In the genomic region with DNA sequence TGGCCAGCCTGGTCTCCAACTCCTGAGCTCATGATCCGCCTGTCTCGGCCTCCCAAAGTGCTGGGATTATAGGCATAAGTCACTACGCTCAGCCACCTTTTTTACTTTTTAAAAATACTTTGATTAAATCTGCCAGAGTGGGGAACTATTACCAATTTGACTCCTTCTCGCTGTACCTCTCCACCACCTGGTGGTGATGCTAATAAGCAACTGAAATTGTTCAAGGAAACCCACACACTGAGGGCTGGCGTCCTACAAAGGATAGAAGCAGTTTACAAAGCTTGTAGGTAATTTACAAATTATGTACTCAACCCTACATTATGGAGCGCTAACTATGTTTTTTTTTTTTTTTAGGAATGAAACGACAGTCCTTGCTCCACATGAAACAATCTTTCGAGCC, we compare ENCODE assay signal across 18 cellular contexts.
A peak's percentile ranks its signal among the peaks of the same experiment; 100 is the strongest.
DNase-seq lines count a peak whose midpoint lies in the region; ATAC-seq and TF ChIP-seq lines count a peak whose summit lies in the region.
"Had no signal": no experiment of that assay in that cellular context is flagged by ENCODE, and none has a peak within 500 bp of the region (broad histone marks: within the 10 kb centered on the region; RNA-seq: fewer than 3 reads in every experiment).

No MANE protein-coding gene starts in this region.

- no peak for ATAC-seq in GM19395 (IDR thresholded peaks at IDR 0.05; ENCODE audit: unreplicated experiment)
- ATAC-seq: A549; activated CD8-positive, alpha-beta memory T cell treated with anti-CD3 and anti-CD28 coated beads, Interleukin-2, amount 10 ng/mL, durations not matched to agents 7 days and 5 days; CD8-positive, alpha-beta T cell; right cardiac atrium had no signal

- peak; percentile 34 for TF ChIP-seq CTCF in chondrocyte (IDR thresholded peaks at IDR 0.05)
- TF ChIP-seq CTCF in osteocyte (IDR thresholded peaks at IDR 0.05): peak; percentile 9

- H3K4me1 Mint-ChIP-seq in chondrocyte (ENCODE audit: low read depth): no peaks in the 10 kb centered on the region
- no peaks in the 10 kb centered on the region for H3K4me1 Mint-ChIP-seq in osteocyte (ENCODE audit: unreplicated experiment)
- H3K4me1 Mint-ChIP-seq: activated CD8-positive, alpha-beta memory T cell treated with anti-CD3 and anti-CD28 coated beads, Interleukin-2, amount 10 ng/mL, durations not matched to agents 7 days and 5 days had no signal

- H3K4me3 Mint-ChIP-seq in chondrocyte (ENCODE audit: unreplicated experiment) (no peak overlapping the region), osteocyte (ENCODE audit: unreplicated experiment) (no peak overlapping the region)
- H3K4me3 Mint-ChIP-seq: activated CD8-positive, alpha-beta memory T cell treated with anti-CD3 and anti-CD28 coated beads, Interleukin-2, amount 10 ng/mL, durations not matched to agents 7 days and 5 days; CD8-positive, alpha-beta T cell had no signal

- no peaks in the 10 kb centered on the region for H3K27me3 Mint-ChIP-seq in chondrocyte (ENCODE audit: low read depth)
- no peaks in the 10 kb centered on the region for H3K27me3 Mint-ChIP-seq in osteocyte (ENCODE audit: unreplicated experiment)

- no peaks in the 10 kb centered on the region for H3K9me3 Mint-ChIP-seq in chondrocyte (ENCODE audit: low read depth)
- no peaks in the 10 kb centered on the region for H3K9me3 Mint-ChIP-seq in osteocyte (ENCODE audit: unreplicated experiment)
- H3K9me3 Mint-ChIP-seq: CD8-positive, alpha-beta T cell had no signal

- H3K36me3 Mint-ChIP-seq in chondrocyte (ENCODE audit: low read depth): no peaks in the 10 kb centered on the region
- peaks cover 6% of the 10 kb centered on the region for H3K36me3 Mint-ChIP-seq in osteocyte (ENCODE audit: unreplicated experiment)
- H3K36me3 Mint-ChIP-seq: activated CD8-positive, alpha-beta memory T cell treated with anti-CD3 and anti-CD28 coated beads, Interleukin-2, amount 10 ng/mL, durations not matched to agents 7 days and 5 days; CD8-positive, alpha-beta T cell had no signal

- H3K27ac Mint-ChIP-seq in chondrocyte (ENCODE audit: unreplicated experiment) (no peak overlapping the region), osteocyte (ENCODE audit: unreplicated experiment) (no peak overlapping the region)
- H3K27ac Mint-ChIP-seq: activated CD8-positive, alpha-beta memory T cell treated with anti-CD3 and anti-CD28 coated beads, Interleukin-2, amount 10 ng/mL, durations not matched to agents 7 days and 5 days; CD8-positive, alpha-beta T cell had no signal

- DNase-seq in NCI-H748 (lab: John Stamatoyannopoulos, UW; ENCODE audit: unreplicated experiment) (peak; percentile 14), NCI-H748 treated with DMSO at 0.1 percent for 48 hours (lab: John Stamatoyannopoulos, UW) (no peak), M059J (ENCODE audit: low read depth) (peak; percentile 26), chondrocyte (ENCODE audit: low spot score) (no peak), osteocyte (ENCODE audit: extremely low spot score, unreplicated experiment) (no peak), NCI-H446 treated with DMSO at 0.1 percent for 48 hours (lab: John Stamatoyannopoulos, UW) (no peak), RPMI8226 (no peak)
- DNase-seq: activated CD4-positive, alpha-beta T cell treated with anti-CD3 and anti-CD28 coated beads for 1 hour; activated CD8-positive, alpha-beta memory T cell treated with anti-CD3 and anti-CD28 coated beads, Interleukin-2, amount 10 ng/mL, durations not matched to agents 7 days and 5 days; amniotic stem cell; CD8-positive, alpha-beta T cell; NCI-H1105; NCI-H2171 treated with DMSO at 0.1 percent for 48 hours; right cardiac atrium; SIG-M5; T-helper 2 cell had no signal

Comparison
In these comparisons a context has a peak if more than half of its experiments do, and no peak if none do; other contexts are left out.
1. DNase-seq: peak in NCI-H748 (single experiment) and M059J (single experiment); none in NCI-H748 treated with DMSO at 0.1 percent for 48 hours (single experiment), chondrocyte (single experiment), osteocyte (single experiment), NCI-H446 treated with DMSO at 0.1 percent for 48 hours (single experiment) and RPMI8226 (single experiment).